Comparison of ENCODE assay signal across 36 cellular contexts in the genomic region with DNA sequence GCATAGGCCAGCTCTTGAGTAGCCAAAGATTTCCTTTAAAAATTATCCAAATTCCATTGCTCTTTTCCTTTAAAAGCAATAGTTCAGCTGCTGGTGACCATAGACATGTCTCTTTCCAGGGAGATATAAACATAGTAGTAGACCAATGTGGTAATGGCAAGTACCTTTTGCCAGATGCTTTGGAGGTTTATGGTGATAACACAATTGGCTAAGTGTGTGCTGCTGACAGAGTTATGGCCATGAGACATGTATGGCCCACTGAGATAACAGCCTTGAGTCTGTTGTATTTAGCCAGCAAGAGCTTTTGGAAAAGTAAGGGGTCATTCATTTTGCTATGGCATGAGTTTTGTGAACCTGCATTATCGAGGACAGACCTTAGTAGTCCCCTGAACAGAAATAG.
"Had no signal": no experiment of that assay in that cellular context is flagged by ENCODE, and none has a peak within 500 bp of the region (broad histone marks: within the 10 kb centered on the region; RNA-seq: fewer than 3 reads in every experiment).

No MANE protein-coding gene starts in this region.

- H3K4me3 ChIP-seq: adrenal gland, ascending aorta, breast epithelium, cardiac muscle cell, colonic mucosa, gastrocnemius medialis, heart right ventricle had no signal

- H3K27ac Mint-ChIP-seq: activated CD4-positive, alpha-beta memory T cell treated with anti-CD3 and anti-CD28 coated beads for 36 hours; activated CD4-positive, alpha-beta T cell treated with anti-CD3 and anti-CD28 coated beads for 36 hours; activated CD4-positive, alpha-beta T cell treated with anti-CD3 and anti-CD28 coated beads, Interleukin-2, amount 10 ng/mL, durations not matched to agents 24 days and 14 days; activated CD8-positive, alpha-beta memory T cell treated with anti-CD3 and anti-CD28 coated beads, Interleukin-2, amount 10 ng/mL, durations not matched to agents 7 days and 5 days; activated CD8-positive, alpha-beta T cell treated with anti-CD3 and anti-CD28 coated beads, Interleukin-2, amount 10 ng/mL, durations not matched to agents 7 days and 5 days; activated naive CD4-positive, alpha-beta T cell treated with anti-CD3 and anti-CD28 coated beads for 36 hours; activated naive CD4-positive, alpha-beta T cell treated with anti-CD3 and anti-CD28 coated beads, Interleukin-2, amount 50 U/mL, for 24 hours; activated naive CD8-positive, alpha-beta T cell treated with anti-CD3 and anti-CD28 coated beads for 36 hours; activated naive CD8-positive, alpha-beta T cell treated with anti-CD3 and anti-CD28 coated beads, Interleukin-2, amount 50 U/mL, for 24 hours; activated T-helper 1 cell treated with anti-CD3 and anti-CD28 coated beads, Interleukin-12 subunit alpha, Interleukin-12 subunit beta, Interleukin-2, Interleukin-4 antibody, amounts not matched to agents 30 ng/mL and 10 ng/mL and 1 ng/mL, durations not matched to agents 14 hours and 24 hours and 36 hours; activated T-helper 2 cell treated with anti-CD3 and anti-CD28 coated beads, Interferon-gamma antibody, Interleukin-2, Interleukin-4, amounts not matched to agents 10 μg/mL and 5 μg/mL and 100 μg/mL, durations not matched to agents 14 hours and 24 hours and 36 hours; brain; T-cell; T-helper 1 cell treated with Interleukin-12 subunit alpha and Interleukin-12 subunit beta and Interleukin-4 antibody, amounts not matched to agents 30 μg/mL and 1 μg/mL, for 36 hours had no signal

- ATAC-seq: activated CD4-positive, alpha-beta T cell treated with anti-CD3 and anti-CD28 coated beads for 36 hours; activated CD8-positive, alpha-beta memory T cell treated with anti-CD3 and anti-CD28 coated beads, Interleukin-2, amount 10 ng/mL, durations not matched to agents 7 days and 5 days; activated CD8-positive, alpha-beta T cell treated with anti-CD3 and anti-CD28 coated beads, Interleukin-2, amount 10 ng/mL, durations not matched to agents 7 days and 5 days; activated naive CD8-positive, alpha-beta T cell treated with anti-CD3 and anti-CD28 coated beads, Interleukin-2, amount 50 U/mL, for 24 hours; esophagus mucosa; foreskin keratinocyte; gastrocnemius medialis; heart right ventricle; T-cell had no signal

- DNase-seq: activated CD4-positive, alpha-beta memory T cell treated with anti-CD3 and anti-CD28 coated beads for 36 hours; activated CD4-positive, alpha-beta T cell treated with anti-CD3 and anti-CD28 coated beads for 36 hours; activated CD4-positive, alpha-beta T cell treated with anti-CD3 and anti-CD28 coated beads, Interleukin-2, amount 10 ng/mL, durations not matched to agents 24 days and 14 days; activated CD4-positive, CD25-positive, alpha-beta regulatory T cell; activated CD4-positive, CD25-positive, alpha-beta regulatory T cell treated with anti-CD3 and anti-CD28 coated beads, Interleukin-2, amount 50 U/mL, for 72 hours; activated CD8-positive, alpha-beta memory T cell treated with anti-CD3 and anti-CD28 coated beads, Interleukin-2, amount 10 ng/mL, durations not matched to agents 7 days and 5 days; activated CD8-positive, alpha-beta memory T cell treated with anti-CD3 and anti-CD28 coated beads, Interleukin-2, amount 50 U/mL, for 4 hours; activated CD8-positive, alpha-beta T cell treated with anti-CD3 and anti-CD28 coated beads, Interleukin-2, amount 10 ng/mL, durations not matched to agents 7 days and 5 days; activated effector memory CD4-positive, alpha-beta T cell treated with anti-CD3 and anti-CD28 coated beads, Interleukin-2, amount 50 U/mL, for 16 hours; activated naive CD4-positive, alpha-beta T cell treated with anti-CD3 and anti-CD28 coated beads for 36 hours; activated naive CD8-positive, alpha-beta T cell treated with anti-CD3 and anti-CD28 coated beads for 36 hours; activated naive CD8-positive, alpha-beta T cell treated with anti-CD3 and anti-CD28 coated beads, Interleukin-2, amount 50 U/mL, for 24 hours; activated T-cell treated with anti-CD3 and anti-CD28 coated beads, Interleukin-2, amount 50 U/mL, for 1 hour; activated T-cell treated with anti-CD3 and anti-CD28 coated beads, Interleukin-2, amount 50 U/mL, for 48 hours; adrenal gland; amygdala; central memory CD4-positive, alpha-beta T cell; cerebellar nuclear complex; colonic mucosa; effector CD8-positive, alpha-beta T cell; foreskin keratinocyte; gastrocnemius medialis; glutamatergic neuron; heart right ventricle; T-cell; T-helper 9 cell had no signal

- H3K4me1 ChIP-seq: ascending aorta, breast epithelium, colonic mucosa, foreskin keratinocyte, gastrocnemius medialis, heart right ventricle had no signal

- H3K27me3 Mint-ChIP-seq: activated CD4-positive, alpha-beta memory T cell treated with anti-CD3 and anti-CD28 coated beads for 36 hours; activated CD4-positive, alpha-beta T cell treated with anti-CD3 and anti-CD28 coated beads for 36 hours; activated CD4-positive, alpha-beta T cell treated with anti-CD3 and anti-CD28 coated beads, Interleukin-2, amount 10 ng/mL, durations not matched to agents 24 days and 14 days; activated CD8-positive, alpha-beta memory T cell treated with anti-CD3 and anti-CD28 coated beads, Interleukin-2, amount 10 ng/mL, durations not matched to agents 7 days and 5 days; activated naive CD4-positive, alpha-beta T cell treated with anti-CD3 and anti-CD28 coated beads, Interleukin-2, amount 50 U/mL, for 24 hours; activated naive CD8-positive, alpha-beta T cell treated with anti-CD3 and anti-CD28 coated beads for 36 hours; activated naive CD8-positive, alpha-beta T cell treated with anti-CD3 and anti-CD28 coated beads, Interleukin-2, amount 50 U/mL, for 24 hours; brain; T-cell had no signal

- H3K36me3 ChIP-seq: adrenal gland, ascending aorta, breast epithelium, cardiac muscle cell, colonic mucosa, gastrocnemius medialis, heart right ventricle had no signal

- H3K9me3 ChIP-seq: adrenal gland, ascending aorta, breast epithelium, colonic mucosa, gastrocnemius medialis, heart right ventricle had no signal

- H3K36me3 Mint-ChIP-seq: activated CD4-positive, alpha-beta memory T cell treated with anti-CD3 and anti-CD28 coated beads for 36 hours; activated CD8-positive, alpha-beta memory T cell treated with anti-CD3 and anti-CD28 coated beads, Interleukin-2, amount 10 ng/mL, durations not matched to agents 7 days and 5 days; activated naive CD4-positive, alpha-beta T cell treated with anti-CD3 and anti-CD28 coated beads, Interleukin-2, amount 50 U/mL, for 24 hours; activated naive CD8-positive, alpha-beta T cell treated with anti-CD3 and anti-CD28 coated beads for 36 hours; T-cell had no signal

- H3K27ac ChIP-seq: adrenal gland, ascending aorta, breast epithelium, cardiac muscle cell, colonic mucosa, foreskin keratinocyte, gastrocnemius medialis, heart right ventricle had no signal

- H3K4me1 Mint-ChIP-seq: activated CD4-positive, alpha-beta T cell treated with anti-CD3 and anti-CD28 coated beads for 36 hours; activated CD4-positive, alpha-beta T cell treated with anti-CD3 and anti-CD28 coated beads, Interleukin-2, amount 10 ng/mL, durations not matched to agents 24 days and 14 days; activated CD8-positive, alpha-beta memory T cell treated with anti-CD3 and anti-CD28 coated beads, Interleukin-2, amount 10 ng/mL, durations not matched to agents 7 days and 5 days; activated naive CD4-positive, alpha-beta T cell treated with anti-CD3 and anti-CD28 coated beads, Interleukin-2, amount 50 U/mL, for 24 hours; activated naive CD8-positive, alpha-beta T cell treated with anti-CD3 and anti-CD28 coated beads for 36 hours; activated naive CD8-positive, alpha-beta T cell treated with anti-CD3 and anti-CD28 coated beads, Interleukin-2, amount 50 U/mL, for 24 hours; brain; T-cell had no signal

- H3K9me3 Mint-ChIP-seq: T-helper 1 cell treated with Interleukin-12 subunit alpha and Interleukin-12 subunit beta and Interleukin-4 antibody, amounts not matched to agents 30 μg/mL and 1 μg/mL, for 36 hours had no signal

- FAIRE-seq: endometrium had no signal

- H3K27me3 ChIP-seq: adrenal gland, ascending aorta, breast epithelium, cardiac muscle cell, colonic mucosa, foreskin keratinocyte, gastrocnemius medialis, heart right ventricle had no signal

- H3K4me3 Mint-ChIP-seq: activated CD4-positive, alpha-beta memory T cell treated with anti-CD3 and anti-CD28 coated beads for 36 hours; activated CD4-positive, alpha-beta T cell treated with anti-CD3 and anti-CD28 coated beads for 36 hours; activated CD4-positive, alpha-beta T cell treated with anti-CD3 and anti-CD28 coated beads, Interleukin-2, amount 10 ng/mL, durations not matched to agents 24 days and 14 days; activated CD8-positive, alpha-beta memory T cell treated with anti-CD3 and anti-CD28 coated beads, Interleukin-2, amount 10 ng/mL, durations not matched to agents 7 days and 5 days; activated CD8-positive, alpha-beta T cell treated with anti-CD3 and anti-CD28 coated beads, Interleukin-2, amount 10 ng/mL, durations not matched to agents 7 days and 5 days; activated naive CD4-positive, alpha-beta T cell treated with anti-CD3 and anti-CD28 coated beads for 36 hours; activated naive CD4-positive, alpha-beta T cell treated with anti-CD3 and anti-CD28 coated beads, Interleukin-2, amount 50 U/mL, for 24 hours; activated naive CD8-positive, alpha-beta T cell treated with anti-CD3 and anti-CD28 coated beads for 36 hours; activated naive CD8-positive, alpha-beta T cell treated with anti-CD3 and anti-CD28 coated beads, Interleukin-2, amount 50 U/mL, for 24 hours; activated T-helper 1 cell treated with anti-CD3 and anti-CD28 coated beads, Interleukin-12 subunit alpha, Interleukin-12 subunit beta, Interleukin-2, Interleukin-4 antibody, amounts not matched to agents 30 ng/mL and 10 ng/mL and 1 ng/mL, durations not matched to agents 14 hours and 24 hours and 36 hours; brain; T-cell; T-helper 1 cell treated with Interleukin-12 subunit alpha and Interleukin-12 subunit beta and Interleukin-4 antibody, amounts not matched to agents 30 μg/mL and 1 μg/mL, for 36 hours had no signal
